Comparison of ENCODE assay signal across 1 cellular context in genomic region chr10:84328303-84329093, GRCh38.
TF ChIP-seq lines count a peak whose summit lies in the region.

Gene CCSER2, plus strand, starts transcription at chr10:84328589. Its CDS starts 42,464 bp downstream, at chr10:84371053.

TF ChIP-seq in HepG2, 621 proteins besides CTCF, POLR2A, EP300 and RAD21 (continued from another document and continues in another):
- TF ChIP-seq DBP (CRISPR knock-in tag; IDR thresholded peaks at IDR 0.05; ENCODE audit: not compliant biosample characterization) (no peak), BRF2 (CRISPR knock-in tag; IDR thresholded peaks at IDR 0.05) (peak; percentile 82; the same call in 1 of the 2 replicates), ARID3A (IDR thresholded peaks at IDR 0.05; ENCODE audit: low read depth, low read length) (no peak), RARG (CRISPR knock-in tag; IDR thresholded peaks at IDR 0.05; ENCODE audit: low read depth) (no peak), ZNF768 (CRISPR knock-in tag; IDR thresholded peaks at IDR 0.05) (no peak), PBX2 (CRISPR knock-in tag; IDR thresholded peaks at IDR 0.05) (no peak), GMEB1 (CRISPR knock-in tag; IDR thresholded peaks at IDR 0.05; ENCODE audit: borderline replicate concordance) (peak; percentile 46; the same call in 1 of the 2 replicates), TOPORS (CRISPR knock-in tag; IDR thresholded peaks at IDR 0.05) (peak; percentile 71; the same call in 1 of the 2 replicates), ZNF678 (CRISPR knock-in tag; IDR thresholded peaks at IDR 0.05) (peak; percentile 52; the same call in 1 of the 2 replicates), HMGXB4 (CRISPR knock-in tag; IDR thresholded peaks at IDR 0.05; ENCODE audit: borderline replicate concordance in 1 of 2, low read depth in 1 of 2) (0 out of 4 replicates have a peak, but pooled peaks of 1 of the 2 experiments have one; percentile 51), ZUFSP (CRISPR knock-in tag; IDR thresholded peaks at IDR 0.05; ENCODE audit: borderline replicate concordance) (no peak), DPF2 (CRISPR knock-in tag; IDR thresholded peaks at IDR 0.05; ENCODE audit: borderline replicate concordance, low read depth) (no peak), CENPBD1 (CRISPR knock-in tag; IDR thresholded peaks at IDR 0.05; ENCODE audit: borderline replicate concordance, low read depth) (no peak), FOSL2 (CRISPR knock-in tag; IDR thresholded peaks at IDR 0.05) (peak; percentile 68), ZNF563 (CRISPR knock-in tag; IDR thresholded peaks at IDR 0.05) (peak; percentile 92; the same call in 1 of the 2 replicates), PRDM15 (CRISPR knock-in tag; IDR thresholded peaks at IDR 0.05) (0 out of 2 replicates have a peak, but pooled peaks have one; percentile 55), ZNF430 (CRISPR knock-in tag; IDR thresholded peaks at IDR 0.05) (no peak), AGO2 (optimal IDR thresholded peaks at IDR 0.05; ENCODE audit: low read depth, low read length) (no peak), GATAD2A (CRISPR knock-in tag; IDR thresholded peaks at IDR 0.05) (peak; percentile 47; the same call in 1 of the 2 replicates), ZBTB2 (CRISPR knock-in tag; IDR thresholded peaks at IDR 0.05; ENCODE audit: low read depth) (peak; percentile 6; the same call in 1 of the 2 replicates), HNF1B (CRISPR knock-in tag; IDR thresholded peaks at IDR 0.05) (0 out of 2 replicates have a peak, but pooled peaks have one; percentile 45), GABPB1 (CRISPR knock-in tag; IDR thresholded peaks at IDR 0.05) (peak; percentile 41), CREM (IDR thresholded peaks at IDR 0.05) (no peak), CREM (CRISPR knock-in tag; IDR thresholded peaks at IDR 0.05) (no peak), GATAD1 (CRISPR knock-in tag; IDR thresholded peaks at IDR 0.05) (no peak), ZC3H13 (CRISPR knock-in tag; IDR thresholded peaks at IDR 0.05) (no peak), ZNF781 (CRISPR knock-in tag; IDR thresholded peaks at IDR 0.05; ENCODE audit: borderline replicate concordance, not compliant biosample characterization) (no peak), HOMEZ (CRISPR knock-in tag; IDR thresholded peaks at IDR 0.05; ENCODE audit: low read depth) (0 out of 2 replicates have a peak, but pooled peaks have one; percentile 17), TMF1 (CRISPR knock-in tag; IDR thresholded peaks at IDR 0.05; ENCODE audit: low read depth) (peak; percentile 91), TFAP4 (IDR thresholded peaks at IDR 0.05; ENCODE audit: borderline replicate concordance, low read depth) (no peak)
